Comparison of ENCODE assay signal across 8 cellular contexts in genomic region chrX:153669174-153669890, GRCh38. TPM values are rescaled to one million over a fixed set of nuclear protein-coding genes. Genes with fewer than 3 reads are reported as not detected.
A peak's percentile ranks its signal among the peaks of the same experiment; 100 is the strongest.
DNase-seq lines count a peak whose midpoint lies in the region; ATAC-seq and TF ChIP-seq lines count a peak whose summit lies in the region.

No MANE protein-coding gene starts in this region.

- TF ChIP-seq CTCF in SK-N-SH (IDR thresholded peaks at IDR 0.05) = peak; percentile 77
- TF ChIP-seq CTCF in choroid plexus epithelial cell (conservative IDR thresholded peaks at IDR 0.05; ENCODE audit: low read depth, low read length) = peak; percentile 75
- TF ChIP-seq CTCF in natural killer cell (IDR thresholded peaks at IDR 0.05) = peak; percentile 67

- H3K4me1 ChIP-seq in SK-N-SH (ENCODE audit: control insufficient read depth in 1 of 2, insufficient read depth in 2 of 2, low read depth in 1 of 2, low read length in 1 of 2) = peaks cover 0 to 3% of the 10 kb centered on the region in 2 experiments; a peak in 1 of 4 replicates

- no peak overlapping the region for H3K27ac ChIP-seq in SK-N-SH (ENCODE audit: low read depth in 2 of 2, low read length in 1 of 2)

- DNase-seq in NCI-H1436 (lab: John Stamatoyannopoulos, UW) (peak; percentile 16), NCI-H1436 treated with DMSO at 0.1 percent for 48 hours (lab: John Stamatoyannopoulos, UW) (no peak), SK-N-SH (peak; percentile 83), choroid plexus epithelial cell (ENCODE audit: low read depth) (peak; percentile 14), natural killer cell (peak; percentile 38), T1000 (lab: John Stamatoyannopoulos, UW) (no peak), inferior parietal cortex (ENCODE audit: extremely low spot score) (no peak)

- H3K36me3 ChIP-seq in SK-N-SH (replicated peaks in 1 of 2; ENCODE audit: control insufficient read depth in 1 of 2, insufficient read depth in 2 of 2, low read length in 1 of 2) = no peaks in the 10 kb centered on the region

- peaks cover 11 to 13% of the 10 kb centered on the region in 2 donors for H3K4me1 Mint-ChIP-seq in natural killer cell

- intact Hi-C loops in natural killer cell (cut with micrococcal nuclease) = loop anchor here (2.0 to 5.0 kb wide), 4 partner anchors 115 to 727 kb away; no protein-coding TSS in a partner anchor

- no peak overlapping the region for H2AFZ ChIP-seq in SK-N-SH (ENCODE audit: low read depth)

- peaks cover 4% of the 10 kb centered on the region; the same call in 1 of the 2 replicates for H3K27me3 ChIP-seq in SK-N-SH (ENCODE audit: insufficient read depth)

- no peaks in the 10 kb centered on the region for H4K20me1 ChIP-seq in SK-N-SH (ENCODE audit: insufficient read depth)

- 0 out of 2 replicates have a peak, but pooled peaks have one; percentile 14 for TF ChIP-seq RAD21 in SK-N-SH (IDR thresholded peaks at IDR 0.05; ENCODE audit: low read length)

- TF ChIP-seq EP300 in SK-N-SH (IDR thresholded peaks at IDR 0.05; ENCODE audit: borderline replicate concordance in 1 of 2, low read depth in 1 of 2, low read length in 1 of 2) = no peak

- H3K36me3 Mint-ChIP-seq in natural killer cell = no peaks in the 10 kb centered on the region

- H3K9me2 ChIP-seq in SK-N-SH = no peaks in the 10 kb centered on the region

- CTCF ChIA-PET in SK-N-SH (lab: Yijun Ruan, JAX) = interaction anchor here (0.6 to 10.5 kb wide), 21 partner anchors 12 to 640 kb away, joined by 3 to 128 read pairs (median 12); partner anchors contain the start of genes DUSP9 and SLC6A8

- no peak overlapping the region for H3K4me3 Mint-ChIP-seq in natural killer cell

- H3K9ac ChIP-seq in SK-N-SH = no peak overlapping the region

- no peaks in the 10 kb centered on the region for H3K79me2 ChIP-seq in SK-N-SH (ENCODE audit: insufficient read depth)

- WGBS in SK-N-SH (ENCODE audit: low lambda C conversion rate) = 77% methylated on average over 7 of the region's 17 CpGs

- H3K9me3 ChIP-seq in SK-N-SH = 0 out of 2 replicates have a peak, but pooled peaks cover 9% of the 10 kb centered on the region

- peaks cover 16 to 22% of the 10 kb centered on the region in 2 donors for H3K27me3 Mint-ChIP-seq in natural killer cell (ENCODE audit: low read depth in 2 of 2)

- H3K4me3 ChIP-seq in SK-N-SH (ENCODE audit: low read depth in 2 of 2, low read length in 1 of 2) = no peak overlapping the region
- H3K4me3 ChIP-seq in choroid plexus epithelial cell (ENCODE audit: low read depth, low read length) = no peak overlapping the region

- ATAC-seq in natural killer cell (peak in 1 of 3 donors; percentile 53), GM19351 (IDR thresholded peaks at IDR 0.05; ENCODE audit: unreplicated experiment) (no peak)

- H3F3A ChIP-seq in SK-N-SH (replicated peaks; ENCODE audit: insufficient read depth) = no peaks in the 10 kb centered on the region

- H3K9me3 Mint-ChIP-seq in natural killer cell = no peaks in the 10 kb centered on the region

- no peak overlapping the region for H3K4me2 ChIP-seq in SK-N-SH

- no peak overlapping the region for H3K27ac Mint-ChIP-seq in natural killer cell

- POLR2A ChIA-PET in SK-N-SH (lab: Yijun Ruan, JAX) = no interaction called here

TF ChIP-seq in SK-N-SH, 30 proteins besides CTCF, POLR2A, EP300 and RAD21:
- peak; percentile 42 for TF ChIP-seq SMC3 (IDR thresholded peaks at IDR 0.05; ENCODE audit: low read depth, low read length)
- no peak for TF ChIP-seq CHD2 (IDR thresholded peaks at IDR 0.05; ENCODE audit: low read length, partially characterized antibody)

RNA-seq across cellular contexts. Expression of gene PNCK, which starts 4.3 kb away (rescaled TPM):
- 1.2 and 2.5 TPM in 2 replicates for polyA plus RNA-seq in SK-N-SH (2012; rRNA removed)
- 0.44 and 0.64 TPM in 2 replicates for polyA plus RNA-seq in SK-N-SH (2012; cell fraction: cytosol; rRNA removed)
- 12.7 and 15.1 TPM in 2 replicates for polyA plus RNA-seq in SK-N-SH (2012; cell fraction: nucleus; rRNA removed)
- 1 to 10 TPM in 1 of 3 donors, under 1 TPM in 2; 0.66 to 1.1 (median 0.97) TPM for total RNA-seq in natural killer cell

RNA-seq across cellular contexts. Expression of gene SLC6A8, which starts 18.4 kb away (rescaled TPM):
- 22.3 and 30.8 TPM in 2 replicates for polyA plus RNA-seq in SK-N-SH (2012; rRNA removed)
- polyA plus RNA-seq in SK-N-SH (2012; cell fraction: cytosol; rRNA removed) = 14.8 and 24.2 TPM in 2 replicates
- polyA plus RNA-seq in SK-N-SH (2012; cell fraction: nucleus; rRNA removed) = 64.5 and 67.9 TPM in 2 replicates
- total RNA-seq in natural killer cell = 1 to 10 TPM in 2 of 3 donors, under 1 TPM in 1; 0.77 to 2.5 (median 1.4) TPM

RNA-seq across cellular contexts. Expression of gene DUSP9, which starts 22.3 kb away (rescaled TPM):
- 0.05 and 0.08 TPM in 2 replicates for polyA plus RNA-seq in SK-N-SH (2012; rRNA removed)
- 0.04 and 0.07 TPM in 2 replicates for polyA plus RNA-seq in SK-N-SH (2012; cell fraction: cytosol; rRNA removed)
- polyA plus RNA-seq in SK-N-SH (2012; cell fraction: nucleus; rRNA removed) = 0.06 TPM in 1 of 2 replicates, not detected in the other
- not detected for total RNA-seq in natural killer cell

RNA-seq across cellular contexts. Expression of gene BCAP31, which starts 54.9 kb away (rescaled TPM):
- 173 and 220 TPM in 2 replicates for polyA plus RNA-seq in SK-N-SH (2012; rRNA removed)
- 161 and 178 TPM in 2 replicates for polyA plus RNA-seq in SK-N-SH (2012; cell fraction: cytosol; rRNA removed)
- 111 and 125 TPM in 2 replicates for polyA plus RNA-seq in SK-N-SH (2012; cell fraction: nucleus; rRNA removed)
- total RNA-seq in natural killer cell = 100 to 1,000 TPM; 109 to 131 (median 119) TPM

RNA-seq across cellular contexts. Expression of gene ABCD1, which starts 55.3 kb away (rescaled TPM):
- polyA plus RNA-seq in SK-N-SH (2012; rRNA removed) = 7.2 and 7.9 TPM in 2 replicates
- 2.8 and 5.4 TPM in 2 replicates for polyA plus RNA-seq in SK-N-SH (2012; cell fraction: cytosol; rRNA removed)
- 17.4 and 18.9 TPM in 2 replicates for polyA plus RNA-seq in SK-N-SH (2012; cell fraction: nucleus; rRNA removed)
- 10 to 100 TPM; 12.2 to 13.9 (median 13.8) TPM for total RNA-seq in natural killer cell

Comparison
In these comparisons a context has a peak if more than half of its experiments do, and no peak if none do; other contexts are left out.
1. DNase-seq: peak in NCI-H1436 (single experiment), SK-N-SH (single experiment), choroid plexus epithelial cell (single experiment) and natural killer cell (single experiment); none in NCI-H1436 treated with DMSO at 0.1 percent for 48 hours (single experiment), T1000 (single experiment) and inferior parietal cortex (single experiment).
2. Peak in every context shown above with its lines, with median percentiles within 50 percentile points of each other: CTCF ChIP-seq.